In the genomic region with DNA sequence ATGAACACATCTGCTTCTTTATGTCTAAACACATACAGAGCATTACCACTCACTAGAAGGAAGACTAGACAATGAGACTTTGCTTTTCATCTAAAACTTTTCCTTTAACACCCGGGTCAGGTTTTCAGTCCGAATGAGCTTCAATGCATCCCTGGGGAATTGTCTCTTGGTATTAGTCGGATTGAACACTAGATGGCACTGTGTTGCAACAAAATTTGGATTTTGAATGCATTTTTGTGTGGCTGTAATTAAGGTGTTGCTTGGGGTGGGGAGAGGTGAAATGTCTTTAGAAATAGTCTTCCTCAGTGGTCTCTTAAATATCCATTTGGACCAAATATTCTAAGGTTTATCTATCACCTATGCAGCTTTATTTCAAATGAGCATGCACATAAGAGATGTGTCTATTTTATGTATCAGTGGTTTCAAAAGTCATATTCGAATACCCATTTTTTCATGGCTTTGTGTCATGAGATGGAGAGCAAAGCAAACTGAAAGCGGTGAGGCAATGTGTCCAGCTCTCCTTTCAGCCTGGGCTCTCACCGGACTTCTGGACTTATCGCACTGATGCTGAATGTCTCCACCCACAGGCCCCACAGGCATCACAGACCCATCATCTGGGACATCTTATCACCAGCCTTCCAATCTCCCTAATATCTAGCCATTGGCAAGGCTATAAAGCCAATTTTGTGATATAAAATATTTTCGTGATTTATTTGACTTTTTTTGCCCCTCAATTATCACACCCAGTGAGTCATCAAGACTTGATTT, we compare ENCODE assay signal across 8 cellular contexts.
DNase-seq lines count a peak whose midpoint lies in the region; ATAC-seq lines count a peak whose summit lies in the region.

No MANE protein-coding gene starts in this region.

- ATAC-seq in HG03342 (IDR thresholded peaks at IDR 0.05; ENCODE audit: unreplicated experiment) (peak; percentile 50), GM21367 (IDR thresholded peaks at IDR 0.05; ENCODE audit: unreplicated experiment) (no peak), HG03135 (IDR thresholded peaks at IDR 0.05; ENCODE audit: unreplicated experiment) (no peak)

- peak overlapping the region; percentile 2 for H3K4me3 Mint-ChIP-seq in activated T-helper 1 cell treated with anti-CD3 and anti-CD28 coated beads, Interleukin-12 subunit alpha, Interleukin-12 subunit beta, Interleukin-2, Interleukin-4 antibody, amounts not matched to agents 30 ng/mL and 10 ng/mL and 1 ng/mL, durations not matched to agents 14 hours and 24 hours and 36 hours

- peak overlapping the region; percentile 69 for H3K27ac Mint-ChIP-seq in activated T-helper 1 cell treated with anti-CD3 and anti-CD28 coated beads, Interleukin-12 subunit alpha, Interleukin-12 subunit beta, Interleukin-2, Interleukin-4 antibody, amounts not matched to agents 30 ng/mL and 10 ng/mL and 1 ng/mL, durations not matched to agents 14 hours and 24 hours and 36 hours

- peaks cover 9% of the 10 kb centered on the region for H3K36me3 Mint-ChIP-seq in activated T-helper 1 cell treated with anti-CD3 and anti-CD28 coated beads, Interleukin-12 subunit alpha, Interleukin-12 subunit beta, Interleukin-2, Interleukin-4 antibody, amounts not matched to agents 30 ng/mL and 10 ng/mL and 1 ng/mL, durations not matched to agents 14 hours and 24 hours and 36 hours (ENCODE audit: low read depth)

- DNase-seq in DMS153 (lab: John Stamatoyannopoulos, UW), result peak; percentile 47
- DNase-seq in NCI-H510A treated with DMSO at 0.1 percent for 48 hours (lab: John Stamatoyannopoulos, UW), result peak; percentile 76
- DNase-seq in activated T-helper 1 cell treated with anti-CD3 and anti-CD28 coated beads, Interleukin-12 subunit alpha, Interleukin-12 subunit beta, Interleukin-2, Interleukin-4 antibody, amounts not matched to agents 30 ng/mL and 10 ng/mL and 1 ng/mL, durations not matched to agents 14 hours and 24 hours and 36 hours (ENCODE audit: low spot score), result peak; percentile 36
- DNase-seq in glomerular endothelial cell (ENCODE audit: extremely low read depth, low read depth, low spot score), result peak; percentile 14
- peak; percentile 57 for DNase-seq in renal cortical epithelial cell (ENCODE audit: low read depth)

- peaks cover 48% of the 10 kb centered on the region for H3K4me1 Mint-ChIP-seq in activated T-helper 1 cell treated with anti-CD3 and anti-CD28 coated beads, Interleukin-12 subunit alpha, Interleukin-12 subunit beta, Interleukin-2, Interleukin-4 antibody, amounts not matched to agents 30 ng/mL and 10 ng/mL and 1 ng/mL, durations not matched to agents 14 hours and 24 hours and 36 hours (ENCODE audit: low read depth)

- intact Hi-C loops in activated T-helper 1 cell treated with anti-CD3 and anti-CD28 coated beads, Interleukin-12 subunit alpha, Interleukin-12 subunit beta, Interleukin-2, Interleukin-4 antibody, amounts not matched to agents 30 ng/mL and 10 ng/mL and 1 ng/mL, durations not matched to agents 14 hours and 24 hours and 36 hours (cut with micrococcal nuclease), result loop anchor here (1.0 to 5.0 kb wide), 11 partner anchors 140 to 1335 kb away; no protein-coding TSS in a partner anchor

- peaks cover 4% of the 10 kb centered on the region for H3K9me3 Mint-ChIP-seq in activated T-helper 1 cell treated with anti-CD3 and anti-CD28 coated beads, Interleukin-12 subunit alpha, Interleukin-12 subunit beta, Interleukin-2, Interleukin-4 antibody, amounts not matched to agents 30 ng/mL and 10 ng/mL and 1 ng/mL, durations not matched to agents 14 hours and 24 hours and 36 hours

- H3K27me3 Mint-ChIP-seq in activated T-helper 1 cell treated with anti-CD3 and anti-CD28 coated beads, Interleukin-12 subunit alpha, Interleukin-12 subunit beta, Interleukin-2, Interleukin-4 antibody, amounts not matched to agents 30 ng/mL and 10 ng/mL and 1 ng/mL, durations not matched to agents 14 hours and 24 hours and 36 hours (ENCODE audit: insufficient read depth), result peaks cover 3% of the 10 kb centered on the region

Comparison
In these comparisons a context has a peak if more than half of its experiments do, and no peak if none do; other contexts are left out.
1. DNase-seq: peak in every context shown above with its lines; median percentile 76 in NCI-H510A treated with DMSO at 0.1 percent for 48 hours; 57 in renal cortical epithelial cell; 47 in DMS153; 36 in activated T-helper 1 cell treated with anti-CD3 and anti-CD28 coated beads, Interleukin-12 subunit alpha, Interleukin-12 subunit beta, Interleukin-2, Interleukin-4 antibody, amounts not matched to agents 30 ng/mL and 10 ng/mL and 1 ng/mL, durations not matched to agents 14 hours and 24 hours and 36 hours; 14 in glomerular endothelial cell.